8 cellular contexts compared by ENCODE assay signal in genomic region chr3:13069495-13069894, GRCh38. TPM values are rescaled to one million over a fixed set of nuclear protein-coding genes. Genes with fewer than 3 reads are reported as not detected.
A peak's percentile ranks its signal among the peaks of the same experiment; 100 is the strongest.
DNase-seq lines count a peak whose midpoint lies in the region; ATAC-seq, FAIRE-seq and TF ChIP-seq lines count a peak whose summit lies in the region.
"Had no signal": no experiment of that assay in that cellular context is flagged by ENCODE, and none has a peak within 500 bp of the region (broad histone marks: within the 10 kb centered on the region; RNA-seq: fewer than 3 reads in every experiment).

No MANE protein-coding gene starts in this region.

- no peaks in the 10 kb centered on the region for H3K9me3 Mint-ChIP-seq in activated CD4-positive, alpha-beta memory T cell treated with anti-CD3 and anti-CD28 coated beads, Interleukin-2, amount 10 ng/mL, durations not matched to agents 7 days and 5 days
- no peaks in the 10 kb centered on the region for H3K9me3 Mint-ChIP-seq in Calu3 (ENCODE audit: low read depth, unreplicated experiment)

- H3K9me3 ChIP-seq in breast epithelium, result no peaks in the 10 kb centered on the region

- peak; percentile 83 for DNase-seq in activated CD4-positive, alpha-beta memory T cell treated with anti-CD3 and anti-CD28 coated beads, Interleukin-2, amount 10 ng/mL, durations not matched to agents 7 days and 5 days
- peak in 2 of 3 experiments; percentile 27 to 37 for DNase-seq in stimulated activated CD4-positive, alpha-beta T cell treated with anti-CD3 and anti-CD28 coated beads, TNF-alpha, amount 100 ng/mL, for 24 hours (ENCODE audit: low read depth in 3 of 3)
- DNase-seq in breast epithelium (ENCODE audit: low spot score in 2 of 2) (no peak), Calu3 (no peak), D721Med (ENCODE audit: insufficient read length, low spot score) (no peak)

- intact Hi-C loops in breast epithelium (cut with DNase I; ENCODE audit: low total_unique reads), result no loop called here
- intact Hi-C loops in Calu3 (cut with micrococcal nuclease; ENCODE audit: unreplicated experiment), result no loop called here

- CTCF ChIA-PET in activated CD4-positive, alpha-beta memory T cell treated with anti-CD3 and anti-CD28 coated beads, Interleukin-2, amount 10 ng/mL, durations not matched to agents 7 days and 5 days (lab: Charles Lee), result interaction anchor here (0.9 kb wide), 1 partner anchor 74 kb away, joined by 3 read pairs; no protein-coding TSS in a partner anchor
- CTCF ChIA-PET in Calu3 (lab: Charles Lee), result interaction anchor here (0.5 to 0.6 kb wide), 2 partner anchors 77 to 294 kb away, joined by 3 read pairs; no protein-coding TSS in a partner anchor

- H3K27me3 ChIP-seq in breast epithelium, result peaks cover 6 to 24% of the 10 kb centered on the region in 2 donors

- TF ChIP-seq CTCF in breast epithelium (IDR thresholded peaks at IDR 0.05), result no peak
- no peak for TF ChIP-seq CTCF in Calu3 (IDR thresholded peaks at IDR 0.05; ENCODE audit: unreplicated experiment)
- no peak for TF ChIP-seq CTCF in D721Med (IDR thresholded peaks at IDR 0.05; ENCODE audit: insufficient read depth, missing control alignments)

- TF ChIP-seq POLR2A in GM19193 (IDR thresholded peaks at IDR 0.05; ENCODE audit: extremely low read depth, insufficient read depth, insufficient read length) (peak; percentile 47), breast epithelium (IDR thresholded peaks at IDR 0.05) (no peak)

- peak overlapping the region; percentile 94 for H3K27ac Mint-ChIP-seq in activated CD4-positive, alpha-beta memory T cell treated with anti-CD3 and anti-CD28 coated beads, Interleukin-2, amount 10 ng/mL, durations not matched to agents 7 days and 5 days
- no peak overlapping the region for H3K27ac Mint-ChIP-seq in Calu3 (ENCODE audit: unreplicated experiment)

- FAIRE-seq in D721Med (lab: Jason Lieb, UNC), result no peak

- peaks cover 44% of the 10 kb centered on the region for H3K4me1 Mint-ChIP-seq in activated CD4-positive, alpha-beta memory T cell treated with anti-CD3 and anti-CD28 coated beads, Interleukin-2, amount 10 ng/mL, durations not matched to agents 7 days and 5 days
- no peaks in the 10 kb centered on the region for H3K4me1 Mint-ChIP-seq in Calu3 (ENCODE audit: low read depth, unreplicated experiment)

- no peaks in the 10 kb centered on the region for H3K4me1 ChIP-seq in breast epithelium

- POLR2A ChIA-PET in activated CD4-positive, alpha-beta memory T cell treated with anti-CD3 and anti-CD28 coated beads, Interleukin-2, amount 10 ng/mL, durations not matched to agents 7 days and 5 days (lab: Charles Lee), result interaction anchor here (1.0 to 2.9 kb wide), 4 partner anchors 9 to 59 kb away, joined by 3 to 23 read pairs (median 4); no protein-coding TSS in a partner anchor

- peaks cover 15% of the 10 kb centered on the region for H3K27me3 Mint-ChIP-seq in activated CD4-positive, alpha-beta memory T cell treated with anti-CD3 and anti-CD28 coated beads, Interleukin-2, amount 10 ng/mL, durations not matched to agents 7 days and 5 days
- H3K27me3 Mint-ChIP-seq in Calu3 (ENCODE audit: unreplicated experiment), result peaks cover 23% of the 10 kb centered on the region

- H3K27ac ChIP-seq in breast epithelium, result no peak overlapping the region

- BruUV-seq in Calu3 (replicated peaks; lab: Mats Ljungman, UMichigan), result no TSS peak

- peaks cover 8% of the 10 kb centered on the region for H3K36me3 Mint-ChIP-seq in activated CD4-positive, alpha-beta memory T cell treated with anti-CD3 and anti-CD28 coated beads, Interleukin-2, amount 10 ng/mL, durations not matched to agents 7 days and 5 days (ENCODE audit: low read depth)
- H3K36me3 Mint-ChIP-seq in Calu3 (ENCODE audit: insufficient read depth, unreplicated experiment), result no peaks in the 10 kb centered on the region

- no peak overlapping the region for H3K4me3 ChIP-seq in breast epithelium

- H3K4me3 Mint-ChIP-seq in activated CD4-positive, alpha-beta memory T cell treated with anti-CD3 and anti-CD28 coated beads, Interleukin-2, amount 10 ng/mL, durations not matched to agents 7 days and 5 days, result peak overlapping the region; percentile 11
- H3K4me3 Mint-ChIP-seq in Calu3 (ENCODE audit: low read depth, unreplicated experiment), result no peak overlapping the region

- peak; percentile 51 for ATAC-seq in HG03103 (IDR thresholded peaks at IDR 0.05; ENCODE audit: low read depth, unreplicated experiment)
- ATAC-seq: Panc1 had no signal

- H3K36me3 ChIP-seq in breast epithelium, result no peaks in the 10 kb centered on the region

RNA-seq across cellular contexts. Expression of gene IQSEC1, which starts 3.7 kb away (rescaled TPM):
- total RNA-seq in activated CD4-positive, alpha-beta memory T cell treated with anti-CD3 and anti-CD28 coated beads, Interleukin-2, amount 10 ng/mL, durations not matched to agents 7 days and 5 days, result 100 to 1,000 TPM in 1 of 2 experiments, 10 to 100 TPM in 1; 99.8 to 100 TPM
- total RNA-seq in breast epithelium (10 to 100 TPM; 26.9 to 45.4 (median 26.9) TPM), Calu3 (2022) (13.3 and 13.6 TPM in 2 replicates)

Comparison
In these comparisons a context has a peak if more than half of its experiments do, and no peak if none do; other contexts are left out.
1. DNase-seq: peak in activated CD4-positive, alpha-beta memory T cell treated with anti-CD3 and anti-CD28 coated beads, Interleukin-2, amount 10 ng/mL, durations not matched to agents 7 days and 5 days (single experiment) and stimulated activated CD4-positive, alpha-beta T cell treated with anti-CD3 and anti-CD28 coated beads, TNF-alpha, amount 100 ng/mL, for 24 hours (2 of 3); none in breast epithelium (0 of 2), Calu3 (single experiment) and D721Med (single experiment).